8 cellular contexts compared by ENCODE assay signal in genomic region chr12:57085999-57086950, GRCh38. TPM values are rescaled to one million over a fixed set of nuclear protein-coding genes. Genes with fewer than 3 reads are reported as not detected.
DNase-seq lines count a peak whose midpoint lies in the region; ATAC-seq, FAIRE-seq and TF ChIP-seq lines count a peak whose summit lies in the region.

No MANE protein-coding gene starts in this region.

- no peaks in the 10 kb centered on the region for H3K9me2 ChIP-seq in OCI-LY7 (ENCODE audit: insufficient read depth, low read length)

- H2BK12ac ChIP-seq in trophoblast cell (ENCODE audit: low read length): no peak overlapping the region

- H3K36me3 ChIP-seq in OCI-LY7 (ENCODE audit: insufficient read depth, low read length) (no peaks in the 10 kb centered on the region), trophoblast cell (ENCODE audit: control insufficient read depth in 1 of 2, insufficient read depth in 2 of 2, low read length in 2 of 2) (peaks cover 7% of the 10 kb centered on the region in 2 experiments)

- H4K8ac ChIP-seq in trophoblast cell (ENCODE audit: low read depth, low read length): peak overlapping the region; percentile 94

- peak overlapping the region; percentile 76 for H3K4me3 ChIP-seq in AG04450 (ENCODE audit: low read depth, low read length)
- H3K4me3 ChIP-seq in OCI-LY7 (ENCODE audit: low read depth, low read length, poor library complexity, severe bottlenecking): peak overlapping the region; percentile 79
- H3K4me3 ChIP-seq in trophoblast cell (ENCODE audit: low read depth, low read length): peak overlapping the region; percentile 71

- peak overlapping the region; percentile 99 for H4K91ac ChIP-seq in trophoblast cell (ENCODE audit: low read depth, low read length)

- intact Hi-C loops in OCI-LY7 (cut with micrococcal nuclease; ENCODE audit: unreplicated experiment) (loop anchor here (2.0 to 5.0 kb wide), 3 partner anchors 155 to 709 kb away; partner anchors contain the start of gene PTGES3), head of caudate nucleus (cut with DNase I) (no loop called here)

- H3K79me2 ChIP-seq in OCI-LY7 (ENCODE audit: insufficient read depth, low read depth, low read length) (no peaks in the 10 kb centered on the region), trophoblast cell (ENCODE audit: control insufficient read depth, insufficient read depth, low read length, poor library complexity) (peaks cover 27% of the 10 kb centered on the region)

- H3K9me3 ChIP-seq in AG04450 (ENCODE audit: control insufficient read depth, insufficient read depth, low read length): no peaks in the 10 kb centered on the region; the same call in 1 of the 2 replicates
- H3K9me3 ChIP-seq in OCI-LY7 (ENCODE audit: low read length): no peaks in the 10 kb centered on the region
- H3K9me3 ChIP-seq in trophoblast cell (ENCODE audit: insufficient read depth, low read depth, low read length): no peaks in the 10 kb centered on the region

- peaks cover 55% of the 10 kb centered on the region for H3K4me1 Mint-ChIP-seq in activated naive CD4-positive, alpha-beta T cell treated with anti-CD3 and anti-CD28 coated beads, Interleukin-2, amount 50 U/mL, for 24 hours

- H3K18ac ChIP-seq in trophoblast cell (ENCODE audit: low read length): peak overlapping the region; percentile 80

- H2BK120ac ChIP-seq in trophoblast cell (ENCODE audit: insufficient read depth, low read length, poor library complexity): peak overlapping the region; percentile 97

- H3K36me3 Mint-ChIP-seq in activated naive CD4-positive, alpha-beta T cell treated with anti-CD3 and anti-CD28 coated beads, Interleukin-2, amount 50 U/mL, for 24 hours: peaks cover 6% of the 10 kb centered on the region

- ATAC-seq in HG02571 (IDR thresholded peaks at IDR 0.05; ENCODE audit: unreplicated experiment) (no peak), GM21360 (IDR thresholded peaks at IDR 0.05; ENCODE audit: unreplicated experiment) (no peak)

- peak overlapping the region; percentile 99 for H3K27ac Mint-ChIP-seq in activated naive CD4-positive, alpha-beta T cell treated with anti-CD3 and anti-CD28 coated beads, Interleukin-2, amount 50 U/mL, for 24 hours

- TSS peak; percentile 56 for BruUV-seq in OCI-LY7 (replicated peaks; lab: Mats Ljungman, UMichigan)

- H3K4me1 ChIP-seq in OCI-LY7 (ENCODE audit: insufficient read depth, low read length, poor library complexity, severe bottlenecking) (peaks cover 35% of the 10 kb centered on the region), trophoblast cell (ENCODE audit: control insufficient read depth in 1 of 2, insufficient read depth in 2 of 2, low read length in 2 of 2) (peaks cover 13 to 16% of the 10 kb centered on the region in 2 experiments)

- H2AFZ ChIP-seq in OCI-LY7 (ENCODE audit: low read length) (peak overlapping the region; percentile 96), trophoblast cell (ENCODE audit: insufficient read depth, low read length, poor library complexity) (peak overlapping the region; percentile 79)

- H3K27me3 ChIP-seq in AG04450 (ENCODE audit: control insufficient read depth, insufficient read depth, low read length): no peaks in the 10 kb centered on the region
- H3K27me3 ChIP-seq in trophoblast cell (ENCODE audit: insufficient read depth, low read length): no peaks in the 10 kb centered on the region

- H3K9ac ChIP-seq in trophoblast cell (ENCODE audit: low read length): peak overlapping the region; percentile 92

- H3K27me3 Mint-ChIP-seq in activated naive CD4-positive, alpha-beta T cell treated with anti-CD3 and anti-CD28 coated beads, Interleukin-2, amount 50 U/mL, for 24 hours: no peaks in the 10 kb centered on the region

- H3K14ac ChIP-seq in trophoblast cell (ENCODE audit: low read length): peak overlapping the region; percentile 92

- FAIRE-seq in GM18507 (lab: Jason Lieb, UNC): peak; percentile 59

- H3K4me2 ChIP-seq in OCI-LY7 (ENCODE audit: low read length) (peak overlapping the region; percentile 96), trophoblast cell (ENCODE audit: low read length) (peak overlapping the region; percentile 60)

- H2AK5ac ChIP-seq in trophoblast cell (ENCODE audit: low read length): peak overlapping the region; percentile 86

- peaks cover 23% of the 10 kb centered on the region for H3K79me1 ChIP-seq in trophoblast cell (ENCODE audit: low read length)

- peak overlapping the region; percentile 96 for H3K4me3 Mint-ChIP-seq in activated naive CD4-positive, alpha-beta T cell treated with anti-CD3 and anti-CD28 coated beads, Interleukin-2, amount 50 U/mL, for 24 hours

- H4K12ac ChIP-seq in trophoblast cell (ENCODE audit: low read depth, low read length): peak overlapping the region; percentile 94

- TF ChIP-seq CTCF in AG04450 (IDR thresholded peaks at IDR 0.05; ENCODE audit: low read depth, low read length) (peak; percentile 47), OCI-LY7 (conservative IDR thresholded peaks at IDR 0.05; ENCODE audit: low read length) (peak; percentile 88)

- no peaks in the 10 kb centered on the region for H3K9me3 Mint-ChIP-seq in activated naive CD4-positive, alpha-beta T cell treated with anti-CD3 and anti-CD28 coated beads, Interleukin-2, amount 50 U/mL, for 24 hours

- H3K27ac ChIP-seq in AG04450 (ENCODE audit: low read depth, low read length) (peak overlapping the region; percentile 100), OCI-LY7 (ENCODE audit: low read depth, low read length, poor library complexity, severe bottlenecking) (peak overlapping the region; percentile 88), trophoblast cell (ENCODE audit: low read depth, low read length) (peak overlapping the region; percentile 96)

- peak overlapping the region; percentile 84 for H3K4ac ChIP-seq in trophoblast cell (ENCODE audit: low read depth, low read length)

- WGBS in trophoblast cell (ENCODE audit: extremely low coverage, insufficient coverage, insufficient read length): no CpG with 5 or more reads among the region's 24 CpGs

- DNase-seq in AG04450 (ENCODE audit: low read depth, low spot score) (no peak), GM18507 (ENCODE audit: extremely low spot score, insufficient read length, low read depth) (no peak), OCI-LY7 (ENCODE audit: low spot score) (peak; percentile 72), head of caudate nucleus (peak; percentile 59 to 93 (median 81)), trophoblast cell (peak in 1 of 2 donors; percentile 36)

- CTCF ChIA-PET in AG04450 (lab: Charles Lee) (interaction anchor here (1.0 to 1.5 kb wide), 2 partner anchors 13 to 25 kb away, joined by 4 to 6 read pairs; partner anchors contain the start of gene STAT6), OCI-LY7 (lab: Charles Lee; ENCODE audit: unreplicated experiment) (interaction anchor here (0.5 kb wide), 1 partner anchor 25 kb away, joined by 4 read pairs; no protein-coding TSS in a partner anchor)

- POLR2A ChIA-PET in AG04450 (lab: Yijun Ruan, JAX): interaction anchor here (0.6 to 13.0 kb wide), 3 partner anchors 7 to 47 kb away, joined by 3 to 258 read pairs (median 33); partner anchors contain the start of genes NEMP1 and STAT6
- POLR2A ChIA-PET in OCI-LY7 (lab: Charles Lee): interaction anchor here (0.7 to 2.3 kb wide), 3 partner anchors 14 to 25 kb away, joined by 3 to 9 read pairs (median 7); partner anchors contain the start of gene STAT6

- no peaks in the 10 kb centered on the region for H4K20me1 ChIP-seq in OCI-LY7 (ENCODE audit: insufficient read depth, low read length)

- H2BK5ac ChIP-seq in trophoblast cell (ENCODE audit: low read depth, low read length, poor library complexity): peak overlapping the region; percentile 99

- H3K23ac ChIP-seq in trophoblast cell (ENCODE audit: low read length): no peak overlapping the region

RNA-seq across cellular contexts. Expression of gene NAB2, which starts 2.6 kb away (rescaled TPM):
- polyA plus RNA-seq in AG04450 (2011; rRNA removed): 46.4 and 60.9 TPM in 2 replicates
- polyA minus RNA-seq in AG04450 (2011; rRNA and poly(A)+ RNA removed): 68.2 and 83.4 TPM in 2 replicates
- total RNA-seq in OCI-LY7 (2014; rRNA removed; shearing (Covaris generic)): 8.5 and 9.6 TPM in 2 replicates
- 4.7 and 6.8 TPM in 2 replicates for total RNA-seq in OCI-LY7 (2022)
- 26.6 and 26.8 TPM in 2 replicates for polyA plus RNA-seq in trophoblast cell (2013)

RNA-seq across cellular contexts. Expression of gene NEMP1, which starts 7.7 kb away (rescaled TPM):
- 8.3 and 11.9 TPM in 2 replicates for polyA plus RNA-seq in AG04450 (2011; rRNA removed)
- polyA minus RNA-seq in AG04450 (2011; rRNA and poly(A)+ RNA removed): 6.1 and 9.0 TPM in 2 replicates
- total RNA-seq in OCI-LY7 (2014; rRNA removed; shearing (Covaris generic)): 39.8 and 45.7 TPM in 2 replicates
- 85.2 and 86.3 TPM in 2 replicates for total RNA-seq in OCI-LY7 (2022)
- polyA plus RNA-seq in trophoblast cell (2013): 11.6 and 12.1 TPM in 2 replicates

RNA-seq across cellular contexts. Expression of gene STAT6, which starts 24.9 kb away (rescaled TPM):
- 79.5 and 94.2 TPM in 2 replicates for polyA plus RNA-seq in AG04450 (2011; rRNA removed)
- 95.3 and 103 TPM in 2 replicates for polyA minus RNA-seq in AG04450 (2011; rRNA and poly(A)+ RNA removed)
- total RNA-seq in OCI-LY7 (2014; rRNA removed; shearing (Covaris generic)): 72.3 and 73.6 TPM in 2 replicates
- total RNA-seq in OCI-LY7 (2022): 118 and 128 TPM in 2 replicates
- polyA plus RNA-seq in trophoblast cell (2013): 48.8 and 53.2 TPM in 2 replicates

RNA-seq across cellular contexts. Expression of gene MYO1A, which starts 36.3 kb away (rescaled TPM):
- not detected in 2 replicates for polyA plus RNA-seq in AG04450 (2011; rRNA removed)
- polyA minus RNA-seq in AG04450 (2011; rRNA and poly(A)+ RNA removed): 0.04 TPM in 1 of 2 replicates, not detected in the other
- total RNA-seq in OCI-LY7 (2014; rRNA removed; shearing (Covaris generic)): 0.05 and 0.47 TPM in 2 replicates
- total RNA-seq in OCI-LY7 (2022): 0.19 and 0.79 TPM in 2 replicates
- 0.04 TPM in 1 of 2 replicates, not detected in the other for polyA plus RNA-seq in trophoblast cell (2013)

RNA-seq across cellular contexts. Expression of gene LRP1, which starts 42.0 kb away (rescaled TPM):
- 49.9 and 95.0 TPM in 2 replicates for polyA plus RNA-seq in AG04450 (2011; rRNA removed)
- 264 and 395 TPM in 2 replicates for polyA minus RNA-seq in AG04450 (2011; rRNA and poly(A)+ RNA removed)
- 1.1 and 2.2 TPM in 2 replicates for total RNA-seq in OCI-LY7 (2014; rRNA removed; shearing (Covaris generic))
- 2.3 and 4.4 TPM in 2 replicates for total RNA-seq in OCI-LY7 (2022)
- polyA plus RNA-seq in trophoblast cell (2013): 45.9 and 49.7 TPM in 2 replicates

Comparison
In these comparisons a context has a peak if more than half of its experiments do, and no peak if none do; other contexts are left out.
1. DNase-seq: peak in OCI-LY7 (single experiment) and head of caudate nucleus (42 of 42); none in AG04450 (single experiment) and GM18507 (single experiment).
2. Peak in every context shown above with its lines, with median percentiles within 50 percentile points of each other: H3K27ac ChIP-seq and H3K4me3 ChIP-seq.